30 cellular contexts compared by ENCODE assay signal in the genomic region with DNA sequence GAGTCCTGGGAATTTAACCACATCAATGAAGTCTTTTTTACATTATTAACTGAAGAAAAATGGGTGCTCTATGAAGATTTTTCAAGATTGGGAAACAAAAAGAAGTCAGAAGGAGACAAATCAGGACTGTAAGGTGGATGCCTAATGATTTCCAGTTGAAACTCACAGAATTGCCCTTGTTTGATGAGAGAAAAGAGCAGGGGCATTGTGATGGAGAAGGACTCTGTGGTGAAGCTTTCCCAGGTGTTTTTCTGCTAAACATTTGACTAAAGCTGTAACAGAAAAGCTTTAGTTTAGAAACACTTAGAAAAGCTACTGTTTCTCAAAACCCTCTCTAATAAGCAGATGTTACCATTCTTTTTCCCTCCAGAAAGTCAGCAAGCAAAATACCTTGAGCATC.
"Had no signal": no experiment of that assay in that cellular context is flagged by ENCODE, and none has a peak within 500 bp of the region (broad histone marks: within the 10 kb centered on the region; RNA-seq: fewer than 3 reads in every experiment).

No MANE protein-coding gene starts in this region.

- DNase-seq: immature natural killer cell; kidney; left colon; left lung; lower lobe of right lung; mammary epithelial cell; mesenchymal stem cell; naive thymus-derived CD8-positive, alpha-beta T cell; nucleus accumbens; pancreas; posterior cingulate gyrus; retina; right cardiac atrium; stimulated activated CD4-positive, alpha-beta T cell treated with anti-CD3 and anti-CD28 coated beads, Interleukin-12 subunit alpha, Interleukin-12 subunit beta, amount 100 ng/mL, for 4 hours; stimulated activated CD4-positive, alpha-beta T cell treated with anti-CD3 and anti-CD28 coated beads, Interleukin-15, amount 100 ng/mL, for 24 hours; stimulated activated CD4-positive, alpha-beta T cell treated with anti-CD3 and anti-CD28 coated beads, Interleukin-2, amount 100 ng/mL, for 24 hours; stimulated activated CD4-positive, alpha-beta T cell treated with anti-CD3 and anti-CD28 coated beads, Interleukin-4, amount 100 ng/mL, for 1 hour; stimulated activated naive B cell treated with anti-CD40 and anti-IgM and Interleukin-4, amounts not matched to agents 10 μg/mL and 1 μg/mL and 100 μg/mL, for 72 hours; stimulated activated naive CD8-positive, alpha-beta T cell treated with anti-CD3 and anti-CD28 coated beads, Interleukin-15, Interleukin-2, amounts not matched to agents 100 U/mL and 50 U/mL, for 24 hours; stomach; testis; thyroid gland; transverse colon; upper lobe of left lung had no signal

- H3K9me3 ChIP-seq: left lung, lower lobe of right lung, pancreas, prostate gland, stomach, testis, thyroid gland, transverse colon, upper lobe of left lung, vagina had no signal

- H3K4me1 ChIP-seq: testis had no signal

- H3K27me3 Mint-ChIP-seq: naive thymus-derived CD8-positive, alpha-beta T cell; stimulated activated naive B cell treated with anti-CD40 and anti-IgM and Interleukin-4, amounts not matched to agents 10 μg/mL and 1 μg/mL and 100 μg/mL, for 72 hours had no signal

- H3K4me3 Mint-ChIP-seq: immature natural killer cell; nephron; neural crest cell; stimulated activated naive B cell treated with anti-CD40 and anti-IgM and Interleukin-4, amounts not matched to agents 10 μg/mL and 1 μg/mL and 100 μg/mL, for 72 hours had no signal

- H3K4me3 ChIP-seq: left lung, lower lobe of right lung, pancreas, prostate gland, skin epidermis, stomach, testis, thyroid gland, transverse colon, upper lobe of left lung, vagina had no signal

- ATAC-seq: left colon; left lung; lower lobe of right lung; naive thymus-derived CD8-positive, alpha-beta T cell; pancreas; right cardiac atrium; sciatic nerve; stimulated activated naive B cell treated with anti-CD40 and anti-IgM and Interleukin-4, amounts not matched to agents 10 μg/mL and 1 μg/mL and 100 μg/mL, for 72 hours; stimulated activated naive CD8-positive, alpha-beta T cell treated with anti-CD3 and anti-CD28 coated beads, Interleukin-15, Interleukin-2, amounts not matched to agents 100 U/mL and 50 U/mL, for 24 hours had no signal

- H3K9me3 Mint-ChIP-seq: immature natural killer cell; naive thymus-derived CD8-positive, alpha-beta T cell; nephron; stimulated activated naive B cell treated with anti-CD40 and anti-IgM and Interleukin-4, amounts not matched to agents 10 μg/mL and 1 μg/mL and 100 μg/mL, for 72 hours had no signal

- H3K27ac Mint-ChIP-seq: nephron; stimulated activated naive B cell treated with anti-CD40 and anti-IgM and Interleukin-4, amounts not matched to agents 10 μg/mL and 1 μg/mL and 100 μg/mL, for 72 hours had no signal

- H3K27me3 ChIP-seq: left lung, pancreas, stomach, testis, thyroid gland, transverse colon, upper lobe of left lung, vagina had no signal

- H3K36me3 ChIP-seq: pancreas, prostate gland, thyroid gland had no signal

- H3K27ac ChIP-seq: left lung, lower lobe of right lung, pancreas, prostate gland, skin epidermis, stomach, testis, thyroid gland, transverse colon, upper lobe of left lung, vagina had no signal
